21 cellular contexts compared by ENCODE assay signal in the genomic region with DNA sequence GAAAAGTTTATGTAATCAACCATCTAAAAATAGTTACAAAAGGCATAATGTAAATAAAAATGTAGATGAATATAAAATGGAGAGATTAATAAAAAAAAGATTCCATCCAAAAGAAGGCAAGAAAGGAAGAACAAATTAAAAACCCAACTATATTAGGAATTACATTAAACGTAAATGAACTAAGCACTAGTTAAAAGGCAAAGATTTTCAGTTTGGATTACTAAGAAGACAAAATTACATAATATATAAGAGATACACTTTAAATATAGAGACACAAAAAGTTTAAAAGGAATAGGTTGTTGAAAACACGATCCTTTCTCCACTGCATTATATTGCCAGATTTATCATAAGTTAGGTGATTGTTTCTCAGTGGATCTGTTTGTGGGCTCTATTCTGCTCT. TPM values are rescaled to one million over a fixed set of nuclear protein-coding genes. Genes with fewer than 3 reads are reported as not detected.
DNase-seq lines count a peak whose midpoint lies in the region; ATAC-seq, FAIRE-seq and TF ChIP-seq lines count a peak whose summit lies in the region.
"Had no signal": no experiment of that assay in that cellular context is flagged by ENCODE, and none has a peak within 500 bp of the region (broad histone marks: within the 10 kb centered on the region; RNA-seq: fewer than 3 reads in every experiment).

No MANE protein-coding gene starts in this region.

- no peak overlapping the region for H3K9ac ChIP-seq in adipocyte (ENCODE audit: low read length)
- H3K9ac ChIP-seq: BLaER1 treated with 17β-estradiol and CSF1 and Interleukin-3, amounts not matched to agents 10 nM and 100 nM had no signal

- H3K4me3 ChIP-seq in adipocyte (ENCODE audit: low read length) = peak overlapping the region; percentile 8
- no peak overlapping the region for H3K4me3 ChIP-seq in gastroesophageal sphincter
- H3K4me3 ChIP-seq: HAP-1 had no signal

- no peak overlapping the region for H3K4me3 Mint-ChIP-seq in activated naive CD8-positive, alpha-beta T cell treated with anti-CD3 and anti-CD28 coated beads, Interleukin-2, amount 50 U/mL, for 24 hours
- H3K4me3 Mint-ChIP-seq: CD14-positive monocyte; CD4-positive, alpha-beta T cell; CD8-positive, alpha-beta memory T cell had no signal

- ATAC-seq in activated naive CD8-positive, alpha-beta T cell treated with anti-CD3 and anti-CD28 coated beads, Interleukin-2, amount 50 U/mL, for 24 hours = no peak
- no peak for ATAC-seq in gastroesophageal sphincter

- no peak for TF ChIP-seq CTCF in gastroesophageal sphincter (IDR thresholded peaks at IDR 0.05)

- H3K27ac Mint-ChIP-seq in activated naive CD8-positive, alpha-beta T cell treated with anti-CD3 and anti-CD28 coated beads, Interleukin-2, amount 50 U/mL, for 24 hours = no peak overlapping the region
- H3K27ac Mint-ChIP-seq: CD14-positive monocyte; CD4-positive, alpha-beta T cell; CD8-positive, alpha-beta memory T cell had no signal

- H3K27ac ChIP-seq in gastroesophageal sphincter = no peak overlapping the region
- H3K27ac ChIP-seq: 22Rv1; BLaER1 treated with 17β-estradiol and CSF1 and Interleukin-3, amounts not matched to agents 10 nM and 100 nM had no signal

- H3K27me3 Mint-ChIP-seq in activated naive CD8-positive, alpha-beta T cell treated with anti-CD3 and anti-CD28 coated beads, Interleukin-2, amount 50 U/mL, for 24 hours = no peaks in the 10 kb centered on the region
- H3K27me3 Mint-ChIP-seq: CD4-positive, alpha-beta T cell; CD8-positive, alpha-beta memory T cell had no signal

- H3K27me3 ChIP-seq in adipocyte (replicated peaks; ENCODE audit: control insufficient read depth, insufficient read depth, low read length) (no peaks in the 10 kb centered on the region), gastroesophageal sphincter (no peaks in the 10 kb centered on the region)
- H3K27me3 ChIP-seq: BE2C; BLaER1 treated with 17β-estradiol and CSF1 and Interleukin-3, amounts not matched to agents 10 nM and 100 nM had no signal

- H3K4me1 ChIP-seq in adipocyte (ENCODE audit: control insufficient read depth, insufficient read depth, low read length) (no peaks in the 10 kb centered on the region), gastroesophageal sphincter (peaks cover 0 to 3% (median 0%) of the 10 kb centered on the region in 3 donors)
- H3K4me1 ChIP-seq: BE2C; BLaER1 treated with 17β-estradiol and CSF1 and Interleukin-3, amounts not matched to agents 10 nM and 100 nM; HAP-1 had no signal

- 93 to 97% methylated on average over 2 of the region's 2 CpGs for WGBS in gastroesophageal sphincter (ENCODE audit: low coverage in 1 of 2), 2 donors

- H3K9me3 ChIP-seq in adipocyte (ENCODE audit: control insufficient read depth, low read length) (peaks cover 22% of the 10 kb centered on the region), gastroesophageal sphincter (peaks cover 0 to 13% (median 0%) of the 10 kb centered on the region in 3 donors)
- H3K9me3 ChIP-seq: HAP-1 had no signal

- peaks cover 61% of the 10 kb centered on the region for H3K36me3 Mint-ChIP-seq in activated naive CD8-positive, alpha-beta T cell treated with anti-CD3 and anti-CD28 coated beads, Interleukin-2, amount 50 U/mL, for 24 hours (ENCODE audit: low read depth)

- H3K9me3 Mint-ChIP-seq in activated naive CD8-positive, alpha-beta T cell treated with anti-CD3 and anti-CD28 coated beads, Interleukin-2, amount 50 U/mL, for 24 hours = peaks cover 18% of the 10 kb centered on the region

- peak; percentile 62 for FAIRE-seq in G401.6 (lab: Jason Lieb, UNC)
- FAIRE-seq in endometrium (lab: Jason Lieb, UNC) = peak; percentile 58
- FAIRE-seq: A204.1, D721Med, H54 had no signal

- TF ChIP-seq EP300 in gastroesophageal sphincter (IDR thresholded peaks at IDR 0.05) = no peak

- peaks cover 58% of the 10 kb centered on the region for H3K36me3 ChIP-seq in adipocyte (ENCODE audit: control insufficient read depth, insufficient read depth, low read length, severe bottlenecking)
- peaks cover 4 to 47% of the 10 kb centered on the region in 2 donors for H3K36me3 ChIP-seq in gastroesophageal sphincter

- no peak for TF ChIP-seq POLR2A in gastroesophageal sphincter (IDR thresholded peaks at IDR 0.05)

- DNase-seq in adipocyte (ENCODE audit: low read depth) = no peak
- DNase-seq in DMS153 (lab: John Stamatoyannopoulos, UW) = no peak
- no peak for DNase-seq in activated naive CD8-positive, alpha-beta T cell treated with anti-CD3 and anti-CD28 coated beads, Interleukin-2, amount 50 U/mL, for 24 hours
- DNase-seq: AML-193; BE2C; CD4-positive, alpha-beta T cell; CD8-positive, alpha-beta memory T cell; DMS 273 treated with DMSO at 0.1 percent for 48 hours; DMS53; DMS79 treated with DMSO at 0.1 percent for 48 hours; GOT3 had no signal

- no peaks in the 10 kb centered on the region for H3K4me1 Mint-ChIP-seq in activated naive CD8-positive, alpha-beta T cell treated with anti-CD3 and anti-CD28 coated beads, Interleukin-2, amount 50 U/mL, for 24 hours
- H3K4me1 Mint-ChIP-seq: CD14-positive monocyte; CD8-positive, alpha-beta memory T cell had no signal

RNA-seq across cellular contexts. Expression of a gene that starts 27.3 kb away (rescaled TPM):
- total RNA-seq in gastroesophageal sphincter = 1 to 10 TPM; 2.5 to 4.7 (median 3.0) TPM

RNA-seq across cellular contexts. Expression of a gene that starts 27.3 kb away (rescaled TPM):
- total RNA-seq in gastroesophageal sphincter = 10 to 100 TPM; 25.8 to 32.7 (median 26.4) TPM
